Comparison of ENCODE assay signal across 26 cellular contexts in the genomic region with DNA sequence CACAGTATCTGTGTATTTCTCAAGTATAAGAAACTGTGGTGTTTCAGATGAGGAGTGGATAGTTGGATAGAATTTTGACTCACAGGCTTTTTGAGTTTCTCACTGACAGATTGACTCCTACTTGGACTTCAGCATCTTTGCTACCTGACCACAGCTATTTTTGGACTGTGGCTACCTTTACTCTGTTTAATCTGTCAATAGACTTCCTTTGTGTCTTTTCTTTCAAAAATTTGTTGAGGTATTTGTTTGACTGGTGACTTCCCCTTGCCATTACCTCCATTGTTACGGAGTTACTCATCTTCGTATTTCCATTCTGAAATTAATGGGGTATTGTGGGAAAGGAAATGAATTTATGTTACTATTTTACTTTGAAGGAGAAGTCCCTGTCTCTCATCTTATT.
DNase-seq lines count a peak whose midpoint lies in the region; ATAC-seq, FAIRE-seq and TF ChIP-seq lines count a peak whose summit lies in the region.
"Had no signal": no experiment of that assay in that cellular context is flagged by ENCODE, and none has a peak within 500 bp of the region (broad histone marks: within the 10 kb centered on the region; RNA-seq: fewer than 3 reads in every experiment).

No MANE protein-coding gene starts in this region.

- no peak for TF ChIP-seq CTCF in colonic mucosa (IDR thresholded peaks at IDR 0.05)

- intact Hi-C loops in colonic mucosa (cut with DNase I), result no loop called here

- H3K9me3 ChIP-seq in colonic mucosa, result no peaks in the 10 kb centered on the region
- H3K9me3 ChIP-seq: SK-N-SH had no signal

- peak; percentile 85 for ATAC-seq in GM18508 (IDR thresholded peaks at IDR 0.05; ENCODE audit: insufficient read depth, unreplicated experiment)
- ATAC-seq in GM19463 (IDR thresholded peaks at IDR 0.05; ENCODE audit: unreplicated experiment), result peak; percentile 73
- ATAC-seq in HG03432 (IDR thresholded peaks at IDR 0.05; ENCODE audit: unreplicated experiment), result peak; percentile 76
- no peak for ATAC-seq in HG03108 (IDR thresholded peaks at IDR 0.05; ENCODE audit: unreplicated experiment)
- ATAC-seq: PC-3, T-helper 17 cell had no signal

- no peaks in the 10 kb centered on the region for H3K36me3 ChIP-seq in colonic mucosa

- no peak for TF ChIP-seq POLR2A in GM12892 (IDR thresholded peaks at IDR 0.05; ENCODE audit: low read depth, low read length)

- H3K9ac ChIP-seq in colonic mucosa (ENCODE audit: low read depth in 2 of 2, low read length in 2 of 2), result no peak overlapping the region
- H3K9ac ChIP-seq: SK-N-SH had no signal

- H3K27me3 ChIP-seq in colonic mucosa, result no peaks in the 10 kb centered on the region

- DNase-seq in urothelium cell line (ENCODE audit: low spot score) (peak; percentile 39), colonic mucosa (no peak), GM12892 (ENCODE audit: insufficient read length) (no peak)
- DNase-seq: C1 segment of cervical spinal cord; CD4-positive, alpha-beta memory T cell; COR-L47; DMS53; Kasumi-1; MV-4-11; NCI-H1105; NCI-H1436 treated with DMSO at 0.1 percent for 48 hours; NCI-H187 treated with DMSO at 0.1 percent for 48 hours; NCI-H446; NCI-H524 treated with DMSO at 0.1 percent for 48 hours; NCI-H774; NK-92 treated with Interleukin-12 subunit alpha and Interleukin-12 subunit beta, amount 100 ng/mL, for 24 hours; PC-3; SK-N-SH; T-helper 17 cell; T1000 had no signal

- no peak overlapping the region for H3K27ac ChIP-seq in colonic mucosa
- H3K27ac ChIP-seq: HL-60 had no signal

- FAIRE-seq in urothelium cell line (lab: Jason Lieb, UNC), result no peak
- no peak for FAIRE-seq in GM12892 (lab: Jason Lieb, UNC)
- FAIRE-seq: GM12891 had no signal

- H3K4me3 ChIP-seq in colonic mucosa, result no peak overlapping the region

- H3K4me1 ChIP-seq in colonic mucosa, result no peaks in the 10 kb centered on the region
